8 cellular contexts compared by ENCODE assay signal in genomic region chrX:64204701-64205440, GRCh38. TPM values are rescaled to one million over a fixed set of nuclear protein-coding genes. Genes with fewer than 3 reads are reported as not detected.
DNase-seq lines count a peak whose midpoint lies in the region; ATAC-seq, FAIRE-seq and TF ChIP-seq lines count a peak whose summit lies in the region.

No MANE protein-coding gene starts in this region.

- H4K20me1 ChIP-seq in fibroblast of lung (ENCODE audit: control insufficient read depth, extremely low read depth, insufficient read depth, low read length) = no peaks in the 10 kb centered on the region

- no peaks in the 10 kb centered on the region for H3K27me3 Mint-ChIP-seq in naive thymus-derived CD4-positive, alpha-beta T cell
- no peaks in the 10 kb centered on the region for H3K27me3 Mint-ChIP-seq in type B pancreatic cell

- H3K4me2 ChIP-seq in fibroblast of lung (ENCODE audit: extremely low read depth, insufficient read depth, low read length) = peak overlapping the region; percentile 78

- peak overlapping the region; percentile 67 for H3K27ac ChIP-seq in fibroblast of lung (ENCODE audit: insufficient read depth, low read length)
- peak overlapping the region; percentile 77 for H3K27ac ChIP-seq in naive thymus-derived CD4-positive, alpha-beta T cell (ENCODE audit: low read depth, low read length)

- CTCF ChIA-PET in naive thymus-derived CD4-positive, alpha-beta T cell (lab: Charles Lee) = no interaction called here

- no peaks in the 10 kb centered on the region for H3K9me3 Mint-ChIP-seq in naive thymus-derived CD4-positive, alpha-beta T cell
- H3K9me3 Mint-ChIP-seq in type B pancreatic cell = no peaks in the 10 kb centered on the region

- TF ChIP-seq CTCF in fibroblast of lung (conservative IDR thresholded peaks at IDR 0.05 in 1 of 2, IDR thresholded peaks at IDR 0.05 in 1 of 2; ENCODE audit: low read depth in 1 of 2, low read length in 2 of 2) (no peak), type B pancreatic cell (conservative IDR thresholded peaks at IDR 0.05) (no peak), D721Med (IDR thresholded peaks at IDR 0.05; ENCODE audit: insufficient read depth, missing control alignments) (no peak)

- H3K27ac Mint-ChIP-seq in naive thymus-derived CD4-positive, alpha-beta T cell = peak overlapping the region in 4 of 9 donors; percentile 13 to 68 (median 48)
- peak overlapping the region; percentile 69 for H3K27ac Mint-ChIP-seq in type B pancreatic cell

- peak overlapping the region; percentile 63 for H2AFZ ChIP-seq in fibroblast of lung (ENCODE audit: low read length)

- no peaks in the 10 kb centered on the region for H3K27me3 ChIP-seq in fibroblast of lung (ENCODE audit: control insufficient read depth, insufficient read depth, low read length)
- no peaks in the 10 kb centered on the region for H3K27me3 ChIP-seq in naive thymus-derived CD4-positive, alpha-beta T cell (ENCODE audit: control insufficient read depth in 2 of 2, insufficient read depth in 2 of 2, low read length in 2 of 2)

- H3K79me2 ChIP-seq in fibroblast of lung (ENCODE audit: control insufficient read depth, insufficient read depth, low read length) = no peaks in the 10 kb centered on the region

- H3K9ac ChIP-seq in fibroblast of lung (ENCODE audit: insufficient read depth, low read length) = peak overlapping the region; percentile 55

- no peaks in the 10 kb centered on the region for H3K9me3 ChIP-seq in fibroblast of lung (ENCODE audit: control insufficient read depth, insufficient read depth, low read depth, low read length)
- no peaks in the 10 kb centered on the region for H3K9me3 ChIP-seq in naive thymus-derived CD4-positive, alpha-beta T cell (ENCODE audit: control insufficient read depth in 2 of 3, low read length in 3 of 3)

- ATAC-seq in GM21576 (IDR thresholded peaks at IDR 0.05; ENCODE audit: unreplicated experiment) = peak; percentile 5
- no peak for ATAC-seq in naive thymus-derived CD4-positive, alpha-beta T cell

- no peaks in the 10 kb centered on the region for H3K36me3 Mint-ChIP-seq in naive thymus-derived CD4-positive, alpha-beta T cell
- no peaks in the 10 kb centered on the region for H3K36me3 Mint-ChIP-seq in type B pancreatic cell

- H3K36me3 ChIP-seq in fibroblast of lung (ENCODE audit: control insufficient read depth, insufficient read depth, low read length) = no peaks in the 10 kb centered on the region
- no peaks in the 10 kb centered on the region for H3K36me3 ChIP-seq in naive thymus-derived CD4-positive, alpha-beta T cell (ENCODE audit: control insufficient read depth in 2 of 3, insufficient read depth in 3 of 3, low read length in 3 of 3)

- DNase-seq in EH (ENCODE audit: low read depth) (peak; percentile 31), LoVo (ENCODE audit: low spot score) (peak; percentile 1), fibroblast of lung (ENCODE audit: low read depth in 2 of 2) (peak; percentile 34 to 36), type B pancreatic cell (ENCODE audit: extremely low spot score, unreplicated experiment) (peak; percentile 72), D721Med (ENCODE audit: insufficient read length, low spot score) (no peak)
- peak; percentile 69 for DNase-seq in activated CD8-positive, alpha-beta memory T cell treated with anti-CD3 and anti-CD28 coated beads for 24 hours
- peak in 8 of 9 donors; percentile 6 to 29 (median 22) for DNase-seq in naive thymus-derived CD4-positive, alpha-beta T cell

- intact Hi-C loops in naive thymus-derived CD4-positive, alpha-beta T cell (cut with micrococcal nuclease) = loop anchor here (1.0 to 5.0 kb wide), 7 partner anchors 190 to 1329 kb away; partner anchors contain the start of genes MTMR8 (in 2 of the 2), ZC4H2 (in 2 of the 2), LAS1L (in 1 of the 2) and ZC3H12B (in 1 of the 2)

- H3K4me1 Mint-ChIP-seq in naive thymus-derived CD4-positive, alpha-beta T cell = peaks cover 9 to 25% (median 13%) of the 10 kb centered on the region in 7 donors
- H3K4me1 Mint-ChIP-seq in type B pancreatic cell (ENCODE audit: unreplicated experiment) = peaks cover 9% of the 10 kb centered on the region

- H3K4me3 ChIP-seq in fibroblast of lung (replicated peaks in 1 of 4; ENCODE audit: control extremely low read depth in 1 of 4, insufficient read depth in 1 of 4, low read depth in 3 of 4, low read length in 4 of 4) = peak overlapping the region; percentile 51 to 68 (median 60)
- peak overlapping the region; percentile 71 for H3K4me3 ChIP-seq in naive thymus-derived CD4-positive, alpha-beta T cell (ENCODE audit: low read length)

- POLR2A ChIA-PET in naive thymus-derived CD4-positive, alpha-beta T cell (lab: Charles Lee) = interaction anchor here (1.0 to 1.5 kb wide), 3 partner anchors 10 to 772 kb away, joined by 3 to 6 read pairs (median 4); partner anchors contain the start of gene ZC4H2

- H3K4me1 ChIP-seq in fibroblast of lung (ENCODE audit: control insufficient read depth, extremely low read depth, insufficient read depth, low read length) = no peaks in the 10 kb centered on the region
- peaks cover 6 to 7% of the 10 kb centered on the region in 2 donors for H3K4me1 ChIP-seq in naive thymus-derived CD4-positive, alpha-beta T cell (ENCODE audit: control insufficient read depth in 2 of 2, insufficient read depth in 2 of 2, low read length in 2 of 2)

- H3K4me3 Mint-ChIP-seq in naive thymus-derived CD4-positive, alpha-beta T cell = peak overlapping the region; percentile 62 to 94 (median 90)
- H3K4me3 Mint-ChIP-seq in type B pancreatic cell = peak overlapping the region; percentile 92

- FAIRE-seq in D721Med (lab: Jason Lieb, UNC) = no peak

RNA-seq across cellular contexts. Expression of gene AMER1, which starts 0.6 kb away (rescaled TPM):
- total RNA-seq in fibroblast of lung (1.5 and 1.7 TPM in 2 replicates), type B pancreatic cell (ENCODE audit: low replicate concordance) (8.9 and 11.7 TPM in 2 replicates)
- 0.95 and 1.0 TPM in 2 replicates for polyA plus RNA-seq in fibroblast of lung
- polyA plus RNA-seq in fibroblast of lung (2012) = 1.0 and 1.4 TPM in 2 replicates
- polyA minus RNA-seq in fibroblast of lung (ENCODE audit: low replicate concordance) = 3.1 and 3.6 TPM in 2 replicates
- total RNA-seq in naive thymus-derived CD4-positive, alpha-beta T cell = 1 to 10 TPM; 3.7 to 6.6 (median 5.0) TPM
- under 1 TPM; 0.05 to 0.07 TPM for polyA plus RNA-seq in naive thymus-derived CD4-positive, alpha-beta T cell

RNA-seq across cellular contexts. Expression of gene ASB12, which starts 25.5 kb away (rescaled TPM):
- total RNA-seq in fibroblast of lung (not detected in 2 replicates), type B pancreatic cell (ENCODE audit: low replicate concordance) (0.63 TPM in 1 of 2 replicates, not detected in the other)
- not detected in 2 replicates for polyA plus RNA-seq in fibroblast of lung
- polyA plus RNA-seq in fibroblast of lung (2012) = not detected in 2 replicates
- not detected in 2 replicates for polyA minus RNA-seq in fibroblast of lung (ENCODE audit: low replicate concordance)
- total RNA-seq in naive thymus-derived CD4-positive, alpha-beta T cell = not detected
- polyA plus RNA-seq in naive thymus-derived CD4-positive, alpha-beta T cell = under 1 TPM in 1 of 2 donors, not detected in 1; 0.55 TPM
